In genomic region chr14:81485372-81485771, GRCh38 we compare ENCODE assay signal across 12 cellular contexts. TPM values are rescaled to one million over a fixed set of nuclear protein-coding genes. Genes with fewer than 3 reads are reported as not detected.
DNase-seq lines count a peak whose midpoint lies in the region; ATAC-seq and TF ChIP-seq lines count a peak whose summit lies in the region.
"Had no signal": no experiment of that assay in that cellular context is flagged by ENCODE, and none has a peak within 500 bp of the region (broad histone marks: within the 10 kb centered on the region; RNA-seq: fewer than 3 reads in every experiment).

No MANE protein-coding gene starts in this region.

- no peaks in the 10 kb centered on the region for H3K4me1 Mint-ChIP-seq in activated naive CD4-positive, alpha-beta T cell treated with anti-CD3 and anti-CD28 coated beads, Interleukin-2, amount 50 U/mL, for 24 hours
- H3K4me1 Mint-ChIP-seq in activated naive CD4-positive, alpha-beta T cell treated with anti-CD3 and anti-CD28 coated beads for 36 hours (ENCODE audit: low read depth), result no peaks in the 10 kb centered on the region
- H3K4me1 Mint-ChIP-seq in stimulated activated naive CD8-positive, alpha-beta T cell treated with anti-CD3 and anti-CD28 coated beads, Interleukin-15, amount 100 ng/mL, for 72 hours, result peaks cover 6% of the 10 kb centered on the region

- no peaks in the 10 kb centered on the region for H4K20me1 ChIP-seq in MM.1S (ENCODE audit: insufficient read depth, low read length)

- peak overlapping the region; percentile 29; the same call in 1 of the 2 replicates for H3K4me2 ChIP-seq in MM.1S (ENCODE audit: low read depth, low read length)

- CTCF ChIA-PET in activated naive CD4-positive, alpha-beta T cell treated with anti-CD3 and anti-CD28 coated beads for 36 hours (lab: Charles Lee), result no interaction called here

- H3K36me3 Mint-ChIP-seq in activated naive CD4-positive, alpha-beta T cell treated with anti-CD3 and anti-CD28 coated beads, Interleukin-2, amount 50 U/mL, for 24 hours, result peaks cover 17% of the 10 kb centered on the region
- peaks cover 29% of the 10 kb centered on the region for H3K36me3 Mint-ChIP-seq in activated naive CD4-positive, alpha-beta T cell treated with anti-CD3 and anti-CD28 coated beads for 36 hours (ENCODE audit: low read depth)

- H3K9me3 Mint-ChIP-seq in activated naive CD4-positive, alpha-beta T cell treated with anti-CD3 and anti-CD28 coated beads, Interleukin-2, amount 50 U/mL, for 24 hours, result no peaks in the 10 kb centered on the region
- H3K9me3 Mint-ChIP-seq in activated naive CD4-positive, alpha-beta T cell treated with anti-CD3 and anti-CD28 coated beads for 36 hours, result no peaks in the 10 kb centered on the region
- H3K9me3 Mint-ChIP-seq in stimulated activated naive CD8-positive, alpha-beta T cell treated with anti-CD3 and anti-CD28 coated beads, Interleukin-15, amount 100 ng/mL, for 72 hours, result no peaks in the 10 kb centered on the region

- H3K36me3 ChIP-seq in MM.1S (replicated peaks; ENCODE audit: insufficient read depth, low read length), result peaks cover 15% of the 10 kb centered on the region

- H3K9ac ChIP-seq in MM.1S (ENCODE audit: low read length), result peak overlapping the region; percentile 39; the same call in 1 of the 2 replicates

- peak overlapping the region; percentile 88 for H3K27ac ChIP-seq in MM.1S (ENCODE audit: low read length)

- peaks cover 87% of the 10 kb centered on the region for H3K4me1 ChIP-seq in MM.1S (ENCODE audit: low read length)

- no peaks in the 10 kb centered on the region for H3K27me3 ChIP-seq in MM.1S (replicated peaks; ENCODE audit: insufficient read depth, low read length)

- H3K9me2 ChIP-seq in MM.1S (replicated peaks; ENCODE audit: insufficient read depth, low read length), result no peaks in the 10 kb centered on the region

- DNase-seq in activated naive CD4-positive, alpha-beta T cell treated with anti-CD3 and anti-CD28 coated beads for 36 hours, result no peak
- peak; percentile 85 for DNase-seq in MM.1S
- no peak for DNase-seq in stimulated activated naive CD8-positive, alpha-beta T cell treated with anti-CD3 and anti-CD28 coated beads, Interleukin-15, amount 100 ng/mL, for 72 hours
- DNase-seq in DMS 273 (lab: John Stamatoyannopoulos, UW; ENCODE audit: unreplicated experiment), result no peak
- no peak for DNase-seq in NCI-H1105 (lab: John Stamatoyannopoulos, UW)
- DNase-seq in DMS53 treated with DMSO at 0.1 percent for 48 hours (lab: John Stamatoyannopoulos, UW; ENCODE audit: unreplicated experiment), result no peak
- DNase-seq: Kasumi-1, left cardiac atrium, NCI-H510A, SW 1271 had no signal

- no peaks in the 10 kb centered on the region for H3K27me3 Mint-ChIP-seq in activated naive CD4-positive, alpha-beta T cell treated with anti-CD3 and anti-CD28 coated beads, Interleukin-2, amount 50 U/mL, for 24 hours
- H3K27me3 Mint-ChIP-seq in activated naive CD4-positive, alpha-beta T cell treated with anti-CD3 and anti-CD28 coated beads for 36 hours (ENCODE audit: low read depth), result no peaks in the 10 kb centered on the region
- H3K27me3 Mint-ChIP-seq in stimulated activated naive CD8-positive, alpha-beta T cell treated with anti-CD3 and anti-CD28 coated beads, Interleukin-15, amount 100 ng/mL, for 72 hours, result no peaks in the 10 kb centered on the region

- intact Hi-C loops in activated naive CD4-positive, alpha-beta T cell treated with anti-CD3 and anti-CD28 coated beads for 36 hours (cut with micrococcal nuclease), result no loop called here

- no peak overlapping the region for H2AFZ ChIP-seq in MM.1S (ENCODE audit: low read length)

- TF ChIP-seq CTCF in MM.1S (IDR thresholded peaks at IDR 0.05; ENCODE audit: low read length), result no peak

- peaks cover 49% of the 10 kb centered on the region for H3K79me2 ChIP-seq in MM.1S (ENCODE audit: low read length)

- H3K4me3 Mint-ChIP-seq in activated naive CD4-positive, alpha-beta T cell treated with anti-CD3 and anti-CD28 coated beads, Interleukin-2, amount 50 U/mL, for 24 hours, result no peak overlapping the region
- no peak overlapping the region for H3K4me3 Mint-ChIP-seq in activated naive CD4-positive, alpha-beta T cell treated with anti-CD3 and anti-CD28 coated beads for 36 hours
- no peak overlapping the region for H3K4me3 Mint-ChIP-seq in stimulated activated naive CD8-positive, alpha-beta T cell treated with anti-CD3 and anti-CD28 coated beads, Interleukin-15, amount 100 ng/mL, for 72 hours

- H3F3A ChIP-seq in MM.1S (ENCODE audit: insufficient read depth, low read length), result peaks cover 51% of the 10 kb centered on the region

- H3K9me3 ChIP-seq in MM.1S (replicated peaks; ENCODE audit: insufficient read depth, low read length), result no peaks in the 10 kb centered on the region

- ATAC-seq in HG02870 (IDR thresholded peaks at IDR 0.05; ENCODE audit: unreplicated experiment), result peak; percentile 87
- ATAC-seq in stimulated activated naive CD8-positive, alpha-beta T cell treated with anti-CD3 and anti-CD28 coated beads, Interleukin-15, amount 100 ng/mL, for 72 hours, result peak; percentile 75
- ATAC-seq: left cardiac atrium had no signal

- H3K4me3 ChIP-seq in MM.1S (ENCODE audit: low read length), result no peak overlapping the region

- peak overlapping the region; percentile 62 for H3K27ac Mint-ChIP-seq in activated naive CD4-positive, alpha-beta T cell treated with anti-CD3 and anti-CD28 coated beads, Interleukin-2, amount 50 U/mL, for 24 hours
- H3K27ac Mint-ChIP-seq in activated naive CD4-positive, alpha-beta T cell treated with anti-CD3 and anti-CD28 coated beads for 36 hours, result no peak overlapping the region
- no peak overlapping the region for H3K27ac Mint-ChIP-seq in stimulated activated naive CD8-positive, alpha-beta T cell treated with anti-CD3 and anti-CD28 coated beads, Interleukin-15, amount 100 ng/mL, for 72 hours

RNA-seq across cellular contexts. Expression of gene SEL1L, which starts 48.3 kb away (rescaled TPM):
- total RNA-seq in activated naive CD4-positive, alpha-beta T cell treated with anti-CD3 and anti-CD28 coated beads for 36 hours, result 10 to 100 TPM; 40.5 to 41.2 TPM
